Comparison of ENCODE assay signal across 8 cellular contexts in the genomic region with DNA sequence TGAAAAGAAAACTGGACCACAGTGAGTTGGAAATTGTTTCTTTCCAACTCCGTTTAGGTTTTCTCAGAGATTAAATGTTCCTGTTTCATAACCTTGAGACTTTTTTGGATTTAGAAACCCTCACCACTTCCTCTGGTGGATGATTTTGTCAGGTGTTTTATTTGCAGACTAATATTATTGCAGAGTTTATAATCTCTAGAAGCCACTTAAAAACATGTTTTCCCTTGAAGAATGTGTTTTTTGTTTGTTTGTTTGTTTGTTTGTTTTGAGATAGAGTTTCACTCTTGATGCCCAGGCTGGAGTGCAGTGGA. TPM values are rescaled to one million over a fixed set of nuclear protein-coding genes. Genes with fewer than 3 reads are reported as not detected.
DNase-seq lines count a peak whose midpoint lies in the region; ATAC-seq, FAIRE-seq and TF ChIP-seq lines count a peak whose summit lies in the region.

No MANE protein-coding gene starts in this region.

- no peaks in the 10 kb centered on the region for H3K27me3 ChIP-seq in body of pancreas
- H3K27me3 ChIP-seq in mucosa of rectum (ENCODE audit: control insufficient read depth in 2 of 2, insufficient read depth in 2 of 2, low read length in 2 of 2) = no peaks in the 10 kb centered on the region

- peak overlapping the region; percentile 62 to 85 for H3K27ac ChIP-seq in A549
- peak overlapping the region in 3 of 4 donors; percentile 60 to 81 (median 79) for H3K27ac ChIP-seq in body of pancreas
- peak overlapping the region; percentile 41 to 87 for H3K27ac ChIP-seq in mucosa of rectum (ENCODE audit: low read depth in 2 of 2, low read length in 2 of 2)

- TF ChIP-seq CTCF in A549 (IDR thresholded peaks at IDR 0.05) = no peak
- TF ChIP-seq CTCF in body of pancreas (IDR thresholded peaks at IDR 0.05) = peak in 1 of 7 experiments; percentile 8

- FAIRE-seq in A549 (lab: Jason Lieb, UNC) = no peak

- intact Hi-C loops in body of pancreas (cut with DNase I) = no loop called here

- no peaks in the 10 kb centered on the region for H3K36me3 ChIP-seq in body of pancreas (replicated peaks in 1 of 2; ENCODE audit: insufficient read depth in 1 of 2, low read depth in 2 of 2)
- H3K36me3 ChIP-seq in mucosa of rectum (ENCODE audit: control insufficient read depth in 2 of 2, insufficient read depth in 2 of 2, low read length in 2 of 2) = peaks cover 0 to 3% of the 10 kb centered on the region in 2 donors

- H3K9ac ChIP-seq in mucosa of rectum (ENCODE audit: low read depth in 1 of 2, low read length in 2 of 2) = peak overlapping the region; percentile 68 to 92

- H3K4me3 ChIP-seq in A549 (peak overlapping the region; percentile 59), body of pancreas (no peak overlapping the region), mucosa of rectum (ENCODE audit: low read length in 2 of 2) (peak overlapping the region; percentile 99 to 100)

- H3K9me3 ChIP-seq in A549 (no peaks in the 10 kb centered on the region), body of pancreas (no peaks in the 10 kb centered on the region), mucosa of rectum (ENCODE audit: control insufficient read depth in 2 of 2, low read length in 2 of 2) (no peaks in the 10 kb centered on the region)

- ATAC-seq in A549 = no peak
- ATAC-seq in HG02973 (IDR thresholded peaks at IDR 0.05; ENCODE audit: unreplicated experiment) = peak; percentile 20
- ATAC-seq in body of pancreas = no peak
- ATAC-seq in GM21576 (IDR thresholded peaks at IDR 0.05; ENCODE audit: unreplicated experiment) = no peak
- no peak for ATAC-seq in HG03457 (IDR thresholded peaks at IDR 0.05; ENCODE audit: unreplicated experiment)
- no peak for ATAC-seq in HG02798 (IDR thresholded peaks at IDR 0.05; ENCODE audit: poor library complexity, unreplicated experiment)
- no peak for ATAC-seq in GM18873 (IDR thresholded peaks at IDR 0.05; ENCODE audit: low FRiP score, unreplicated experiment)

- 0% methylated on average over 1 of the region's 1 CpG for WGBS in A549 (ENCODE audit: missing lambda C conversion rate)
- WGBS in body of pancreas, 2 donors = 0% methylated on average over 1 of the region's 1 CpG

- TF ChIP-seq POLR2A in A549 (IDR thresholded peaks at IDR 0.05; ENCODE audit: low read length) (no peak), body of pancreas (IDR thresholded peaks at IDR 0.05) (no peak)

- DNase-seq in A549 (ENCODE audit: low read depth in 1 of 2, low spot score in 1 of 2) (no peak), body of pancreas (no peak)

- CTCF ChIA-PET in A549 (lab: Yijun Ruan, JAX) = interaction anchor here (1.0 to 1.8 kb wide), 2 partner anchors 46 to 66 kb away, joined by 3 read pairs; no protein-coding TSS in a partner anchor

- H3K4me1 ChIP-seq in A549 (peaks cover 17% of the 10 kb centered on the region), body of pancreas (peaks cover 19% of the 10 kb centered on the region), mucosa of rectum (ENCODE audit: control insufficient read depth in 2 of 2, insufficient read depth in 2 of 2, low read length in 2 of 2) (peaks cover 4 to 9% of the 10 kb centered on the region in 2 donors)

- peak overlapping the region; percentile 66 for H3K4me2 ChIP-seq in A549

- POLR2A ChIA-PET in A549 (lab: Yijun Ruan, JAX) = interaction anchor here (0.5 to 1.9 kb wide), 5 partner anchors 50 to 263 kb away, joined by 4 to 8 read pairs (median 6); a partner anchor contains a TSS

- TF ChIP-seq EP300 in A549 (IDR thresholded peaks at IDR 0.05) = no peak

- TF ChIP-seq RAD21 in A549 (conservative IDR thresholded peaks at IDR 0.05 in 1 of 2, IDR thresholded peaks at IDR 0.05 in 1 of 2) = no peak

TF ChIP-seq in A549, 52 proteins besides CTCF, POLR2A, EP300 and RAD21:
- TF ChIP-seq EHF (CRISPR knock-in tag; IDR thresholded peaks at IDR 0.05) = peak; percentile 53; the same call in 1 of the 2 replicates
- TF ChIP-seq, protein P1, sequence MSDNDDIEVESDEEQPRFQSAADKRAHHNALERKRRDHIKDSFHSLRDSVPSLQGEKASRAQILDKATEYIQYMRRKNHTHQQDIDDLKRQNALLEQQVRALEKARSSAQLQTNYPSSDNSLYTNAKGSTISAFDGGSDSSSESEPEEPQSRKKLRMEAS (IDR thresholded peaks at IDR 0.05) = no peak
- TF ChIP-seq ZNF302 (CRISPR knock-in tag; IDR thresholded peaks at IDR 0.05) = 0 out of 2 replicates have a peak, but pooled peaks have one; percentile 21
- TF ChIP-seq GATA3 (IDR thresholded peaks at IDR 0.05; ENCODE audit: borderline replicate concordance) = no peak

RNA-seq across cellular contexts. Expression of a gene that starts 0.5 kb away (rescaled TPM):
- polyA plus RNA-seq in A549 (2011; rRNA removed) (58.6 and 61.3 TPM in 2 replicates), A549 (2017; fragmentation: RNase III; extraction: RNeasy Plus Mini Kit Qiagen cat#74134 plus additional on column Dnase treatment) (44.0 to 54.5 TPM (median 49.7 TPM) in 3 replicates)
- 29.0 and 33.4 TPM in 2 replicates for polyA plus RNA-seq in A549 (2012; cell fraction: cytosol; rRNA removed)
- polyA plus RNA-seq in A549 (2012; cell fraction: nucleus; rRNA removed) = 17.6 and 24.1 TPM in 2 replicates
- polyA minus RNA-seq in A549 (2011; rRNA and poly(A)+ RNA removed) = 50.0 and 55.6 TPM in 2 replicates
- 10 to 100 TPM; 14.0 to 23.1 TPM for total RNA-seq in body of pancreas

Comparison
In these comparisons a context has a peak if more than half of its experiments do, and no peak if none do; other contexts are left out.
1. H3K4me3 ChIP-seq: peak in A549 (single experiment) and mucosa of rectum (2 of 2); none in body of pancreas (0 of 2).
2. Peak in every context shown above with its lines, with median percentiles within 50 percentile points of each other: H3K27ac ChIP-seq.